1 cellular context compared by ENCODE assay signal in genomic region chr5:82794876-82795275, GRCh38.
TF ChIP-seq lines count a peak whose summit lies in the region.

No MANE protein-coding gene starts in this region.

TF ChIP-seq in HCT116, 20 proteins besides CTCF, POLR2A, EP300 and RAD21 (continued from another document):
- TF ChIP-seq, protein P1, sequence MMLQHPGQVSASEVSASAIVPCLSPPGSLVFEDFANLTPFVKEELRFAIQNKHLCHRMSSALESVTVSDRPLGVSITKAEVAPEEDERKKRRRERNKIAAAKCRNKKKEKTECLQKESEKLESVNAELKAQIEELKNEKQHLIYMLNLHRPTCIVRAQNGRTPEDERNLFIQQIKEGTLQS (IDR thresholded peaks at IDR 0.05): no peak
